ENCODE assay signal across 8 cellular contexts in the genomic region with DNA sequence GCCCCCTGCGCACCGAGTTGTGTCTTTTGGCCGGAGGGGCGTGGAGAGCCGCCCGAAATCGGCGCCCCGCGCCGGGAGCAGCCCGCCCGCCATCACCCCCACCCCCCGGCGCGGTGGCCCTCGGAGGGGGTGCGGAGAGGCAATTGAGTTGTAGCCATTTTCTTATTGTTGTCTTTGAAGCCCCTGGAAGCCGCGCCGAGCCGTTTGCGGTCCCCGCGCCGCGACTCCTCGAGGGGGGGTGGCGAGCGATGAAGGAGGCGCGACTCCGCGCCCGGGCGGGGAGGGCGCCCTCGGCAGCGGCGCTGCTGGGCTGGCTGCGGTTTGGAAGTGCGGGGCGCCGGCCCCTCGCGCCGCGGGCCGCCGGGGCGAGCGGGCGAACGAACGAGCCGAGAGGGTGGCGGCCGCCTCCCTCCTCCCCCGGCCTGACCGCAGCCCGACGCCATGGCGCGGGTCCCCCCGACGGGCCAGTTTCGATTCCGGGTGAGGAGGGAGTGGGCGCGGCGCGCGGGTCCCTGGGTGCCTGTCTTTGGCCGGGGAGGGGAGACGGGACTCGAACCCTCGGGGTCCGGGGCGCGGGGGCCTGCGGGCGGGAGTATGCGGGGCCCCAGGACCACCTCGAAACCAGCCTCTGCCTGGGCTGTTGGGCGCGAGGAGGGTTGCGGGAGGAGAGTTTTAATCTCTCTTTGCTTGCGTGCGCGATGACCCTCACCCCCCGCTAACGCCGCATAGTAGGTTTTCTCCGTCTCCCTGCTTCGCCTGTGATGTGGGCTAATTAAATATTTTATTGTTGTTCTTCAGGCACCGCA. TPM values are rescaled to one million over a fixed set of nuclear protein-coding genes. Genes with fewer than 3 reads are reported as not detected.
DNase-seq lines count a peak whose midpoint lies in the region; ATAC-seq and TF ChIP-seq lines count a peak whose summit lies in the region.

No MANE protein-coding gene starts in this region.

- H3K4me3 Mint-ChIP-seq in activated T-helper 2 cell treated with anti-CD3 and anti-CD28 coated beads, Interferon-gamma antibody, Interleukin-2, Interleukin-4, amounts not matched to agents 10 μg/mL and 5 μg/mL and 100 μg/mL, durations not matched to agents 14 hours and 24 hours and 36 hours (ENCODE audit: low read depth): peak overlapping the region; percentile 88
- peak overlapping the region; percentile 94 for H3K4me3 Mint-ChIP-seq in type B pancreatic cell

- H3K27me3 ChIP-seq in neuron (ENCODE audit: insufficient read depth, low read length): no peaks in the 10 kb centered on the region

- H3K4me1 Mint-ChIP-seq in activated T-helper 2 cell treated with anti-CD3 and anti-CD28 coated beads, Interferon-gamma antibody, Interleukin-2, Interleukin-4, amounts not matched to agents 10 μg/mL and 5 μg/mL and 100 μg/mL, durations not matched to agents 14 hours and 24 hours and 36 hours (ENCODE audit: low read depth): peaks cover 39% of the 10 kb centered on the region
- H3K4me1 Mint-ChIP-seq in type B pancreatic cell (ENCODE audit: unreplicated experiment): peaks cover 30% of the 10 kb centered on the region

- H3K36me3 ChIP-seq in neuron (ENCODE audit: insufficient read depth, low read length): peaks cover 30% of the 10 kb centered on the region

- H2AFZ ChIP-seq in neuron (ENCODE audit: low read depth, low read length): no peak overlapping the region

- H3K9me3 Mint-ChIP-seq in activated T-helper 2 cell treated with anti-CD3 and anti-CD28 coated beads, Interferon-gamma antibody, Interleukin-2, Interleukin-4, amounts not matched to agents 10 μg/mL and 5 μg/mL and 100 μg/mL, durations not matched to agents 14 hours and 24 hours and 36 hours: no peaks in the 10 kb centered on the region
- no peaks in the 10 kb centered on the region for H3K9me3 Mint-ChIP-seq in type B pancreatic cell

- peak overlapping the region; percentile 68 to 82 for H3K4me3 ChIP-seq in foreskin fibroblast (ENCODE audit: low read depth in 1 of 2, low read length in 2 of 2)
- H3K4me3 ChIP-seq in neuron (ENCODE audit: low read length): peak overlapping the region; percentile 95

- peak; percentile 39 for DNase-seq in EH (ENCODE audit: low read depth)
- peak; percentile 38 for DNase-seq in NCI-H2171 (lab: John Stamatoyannopoulos, UW)
- DNase-seq in activated T-helper 2 cell treated with anti-CD3 and anti-CD28 coated beads, Interferon-gamma antibody, Interleukin-2, Interleukin-4, amounts not matched to agents 10 μg/mL and 5 μg/mL and 100 μg/mL, durations not matched to agents 14 hours and 24 hours and 36 hours (ENCODE audit: low spot score): peak; percentile 61
- peak in 1 of 2 donors; percentile 61 for DNase-seq in foreskin fibroblast
- peak; percentile 74 for DNase-seq in type B pancreatic cell (ENCODE audit: extremely low spot score, unreplicated experiment)

- no peaks in the 10 kb centered on the region for H3K9me3 ChIP-seq in neuron (ENCODE audit: low read length)

- ATAC-seq in GM21390 (IDR thresholded peaks at IDR 0.05; ENCODE audit: unreplicated experiment) (no peak), HG03439 (IDR thresholded peaks at IDR 0.05; ENCODE audit: unreplicated experiment) (no peak)

- H3K4me1 ChIP-seq in neuron (ENCODE audit: insufficient read depth, low read length): peaks cover 31% of the 10 kb centered on the region

- peaks cover 38% of the 10 kb centered on the region for H3K36me3 Mint-ChIP-seq in activated T-helper 2 cell treated with anti-CD3 and anti-CD28 coated beads, Interferon-gamma antibody, Interleukin-2, Interleukin-4, amounts not matched to agents 10 μg/mL and 5 μg/mL and 100 μg/mL, durations not matched to agents 14 hours and 24 hours and 36 hours (ENCODE audit: low read depth)
- peaks cover 27% of the 10 kb centered on the region for H3K36me3 Mint-ChIP-seq in type B pancreatic cell

- intact Hi-C loops in activated T-helper 2 cell treated with anti-CD3 and anti-CD28 coated beads, Interferon-gamma antibody, Interleukin-2, Interleukin-4, amounts not matched to agents 10 μg/mL and 5 μg/mL and 100 μg/mL, durations not matched to agents 14 hours and 24 hours and 36 hours (cut with micrococcal nuclease): loop anchor here (2.0 to 5.0 kb wide), 4 partner anchors 20 to 309 kb away; no protein-coding TSS in a partner anchor

- H3K27me3 Mint-ChIP-seq in activated T-helper 2 cell treated with anti-CD3 and anti-CD28 coated beads, Interferon-gamma antibody, Interleukin-2, Interleukin-4, amounts not matched to agents 10 μg/mL and 5 μg/mL and 100 μg/mL, durations not matched to agents 14 hours and 24 hours and 36 hours (ENCODE audit: low read depth): no peaks in the 10 kb centered on the region
- peaks cover 20% of the 10 kb centered on the region for H3K27me3 Mint-ChIP-seq in type B pancreatic cell

- no peak for TF ChIP-seq CTCF in foreskin fibroblast (IDR thresholded peaks at IDR 0.05; ENCODE audit: low read depth, low read length)
- no peak for TF ChIP-seq CTCF in type B pancreatic cell (conservative IDR thresholded peaks at IDR 0.05)

- H3K27ac Mint-ChIP-seq in activated T-helper 2 cell treated with anti-CD3 and anti-CD28 coated beads, Interferon-gamma antibody, Interleukin-2, Interleukin-4, amounts not matched to agents 10 μg/mL and 5 μg/mL and 100 μg/mL, durations not matched to agents 14 hours and 24 hours and 36 hours: peak overlapping the region; percentile 56
- H3K27ac Mint-ChIP-seq in type B pancreatic cell: peak overlapping the region; percentile 96

RNA-seq across cellular contexts. Expression of gene TLE4, which starts 1.3 kb away (rescaled TPM):
- 20.7 and 21.7 TPM in 2 replicates for total RNA-seq in activated T-helper 2 cell treated with anti-CD3 and anti-CD28 coated beads, Interferon-gamma antibody, Interleukin-2, Interleukin-4, amounts not matched to agents 10 μg/mL and 5 μg/mL and 100 μg/mL, durations not matched to agents 14 hours and 24 hours and 36 hours
- 77.7 and 83.5 TPM in 2 replicates for total RNA-seq in type B pancreatic cell (ENCODE audit: low replicate concordance)
